ENCODE assay signal across 9 cellular contexts in genomic region chr17:5501725-5502124, GRCh38. TPM values are rescaled to one million over a fixed set of nuclear protein-coding genes. Genes with fewer than 3 reads are reported as not detected.
DNase-seq lines count a peak whose midpoint lies in the region; ATAC-seq and TF ChIP-seq lines count a peak whose summit lies in the region.
"Had no signal": no experiment of that assay in that cellular context is flagged by ENCODE, and none has a peak within 500 bp of the region (broad histone marks: within the 10 kb centered on the region; RNA-seq: fewer than 3 reads in every experiment).

No MANE protein-coding gene starts in this region.

- H3K9ac ChIP-seq in endodermal cell (ENCODE audit: extremely low read depth, low read length, poor library complexity, severe bottlenecking): no peak overlapping the region
- no peak overlapping the region for H3K9ac ChIP-seq in parathyroid adenoma

- no peak for TF ChIP-seq CTCF in endodermal cell (conservative IDR thresholded peaks at IDR 0.05)
- no peak for TF ChIP-seq CTCF in parathyroid adenoma (IDR thresholded peaks at IDR 0.05)
- TF ChIP-seq CTCF in heart left ventricle (IDR thresholded peaks at IDR 0.05): no peak

- no peak for DNase-seq in T-helper 2 cell treated with Interferon-gamma antibody and Interleukin-4, amounts not matched to agents 5 μg/mL and 100 μg/mL, for 36 hours (ENCODE audit: low spot score)
- DNase-seq in T-helper 2 cell: no peak
- no peak for DNase-seq in T-cell
- DNase-seq in endodermal cell: peak; percentile 43
- DNase-seq in heart left ventricle: no peak
- DNase-seq in DMS153 (lab: John Stamatoyannopoulos, UW): no peak

- H3K4me2 ChIP-seq in parathyroid adenoma (ENCODE audit: low read length): no peak overlapping the region

- H3K79me2 ChIP-seq in parathyroid adenoma: no peaks in the 10 kb centered on the region

- H3K4me3 ChIP-seq in endodermal cell (ENCODE audit: low read length) (no peak overlapping the region), parathyroid adenoma (ENCODE audit: low read depth, low read length) (no peak overlapping the region), heart left ventricle (no peak overlapping the region)

- peak overlapping the region; percentile 96 for H2AFZ ChIP-seq in parathyroid adenoma

- POLR2A ChIA-PET in T-cell (lab: Charles Lee): interaction anchor here in 1 of 2 donors (0.7 kb wide), 1 partner anchor 997 kb away, joined by 5 read pairs; no protein-coding TSS in a partner anchor

- H3K27me3 ChIP-seq in endodermal cell (ENCODE audit: control insufficient read depth, insufficient read depth, low read length, poor library complexity, severe bottlenecking): peaks cover 59% of the 10 kb centered on the region
- H3K27me3 ChIP-seq in parathyroid adenoma (ENCODE audit: control insufficient read depth, insufficient read depth, low read length): no peaks in the 10 kb centered on the region
- peaks cover 0 to 9% (median 0%) of the 10 kb centered on the region in 9 donors for H3K27me3 ChIP-seq in heart left ventricle
- H3K27me3 ChIP-seq: testis had no signal

- H3K4me3 Mint-ChIP-seq in T-helper 2 cell treated with Interferon-gamma antibody and Interleukin-4, amounts not matched to agents 5 μg/mL and 100 μg/mL, for 36 hours: peak overlapping the region; percentile 62
- H3K4me3 Mint-ChIP-seq in T-cell (peak overlapping the region; percentile 63 to 93 (median 69)), endodermal cell (peak overlapping the region; percentile 59)

- no peak for TF ChIP-seq POLR2A in heart left ventricle (IDR thresholded peaks at IDR 0.05)

- no peaks in the 10 kb centered on the region for H3K9me3 Mint-ChIP-seq in T-helper 2 cell treated with Interferon-gamma antibody and Interleukin-4, amounts not matched to agents 5 μg/mL and 100 μg/mL, for 36 hours
- H3K9me3 Mint-ChIP-seq in T-cell (no peaks in the 10 kb centered on the region), endodermal cell (no peaks in the 10 kb centered on the region)

- 87 to 93% methylated on average over 5 to 8 of the region's 8 CpGs for WGBS in endodermal cell (ENCODE audit: insufficient coverage in 1 of 2, insufficient read length in 1 of 2), 2 experiments
- WGBS in heart left ventricle, 4 donors: 77 to 89% (median 88%) methylated on average over 8 of the region's 8 CpGs

- CTCF ChIA-PET in T-cell (lab: Charles Lee): interaction anchor here in 1 of 2 donors (1.2 kb wide), 1 partner anchor 9 kb away, joined by 3 read pairs; no protein-coding TSS in a partner anchor

- no peaks in the 10 kb centered on the region for H3K4me1 ChIP-seq in endodermal cell (ENCODE audit: control insufficient read depth, insufficient read depth, low read length)
- peaks cover 6% of the 10 kb centered on the region for H3K4me1 ChIP-seq in parathyroid adenoma
- peaks cover 0 to 17% (median 5%) of the 10 kb centered on the region in 12 donors for H3K4me1 ChIP-seq in heart left ventricle

- peaks cover 6% of the 10 kb centered on the region for H3K4me1 Mint-ChIP-seq in T-helper 2 cell treated with Interferon-gamma antibody and Interleukin-4, amounts not matched to agents 5 μg/mL and 100 μg/mL, for 36 hours (ENCODE audit: low read depth)
- H3K4me1 Mint-ChIP-seq in T-cell (peaks cover 16 to 25% (median 23%) of the 10 kb centered on the region in 3 donors), endodermal cell (peaks cover 2% of the 10 kb centered on the region)

- H3K9me3 ChIP-seq in endodermal cell (ENCODE audit: control insufficient read depth, low read length) (no peaks in the 10 kb centered on the region), parathyroid adenoma (ENCODE audit: control insufficient read depth, low read length) (no peaks in the 10 kb centered on the region), heart left ventricle (no peaks in the 10 kb centered on the region)
- H3K9me3 ChIP-seq: testis had no signal

- H3K36me3 ChIP-seq in endodermal cell (ENCODE audit: control insufficient read depth, insufficient read depth, low read length) (no peaks in the 10 kb centered on the region), parathyroid adenoma (ENCODE audit: control insufficient read depth, insufficient read depth, low read length) (no peaks in the 10 kb centered on the region), heart left ventricle (peaks cover 0 to 23% (median 9%) of the 10 kb centered on the region in 9 donors)

- ATAC-seq in T-cell (replicated peaks in 1 of 4) (no peak), heart left ventricle (no peak), HG02870 (IDR thresholded peaks at IDR 0.05; ENCODE audit: unreplicated experiment) (no peak)

- H3K27ac Mint-ChIP-seq in T-helper 2 cell treated with Interferon-gamma antibody and Interleukin-4, amounts not matched to agents 5 μg/mL and 100 μg/mL, for 36 hours: no peak overlapping the region
- H3K27ac Mint-ChIP-seq in T-cell: peak overlapping the region; percentile 79 to 85
- H3K27ac Mint-ChIP-seq in endodermal cell: no peak overlapping the region

- peak overlapping the region; percentile 58 for H3K27ac ChIP-seq in endodermal cell (ENCODE audit: low read depth, low read length)
- H3K27ac ChIP-seq in parathyroid adenoma: no peak overlapping the region
- H3K27ac ChIP-seq in heart left ventricle: no peak overlapping the region

- H3K36me3 Mint-ChIP-seq in T-helper 2 cell treated with Interferon-gamma antibody and Interleukin-4, amounts not matched to agents 5 μg/mL and 100 μg/mL, for 36 hours (ENCODE audit: low read depth): peaks cover 18% of the 10 kb centered on the region
- H3K36me3 Mint-ChIP-seq in T-cell (peaks cover 15% of the 10 kb centered on the region), endodermal cell (ENCODE audit: low read depth) (no peaks in the 10 kb centered on the region)

- peaks cover 7% of the 10 kb centered on the region for H3K27me3 Mint-ChIP-seq in T-helper 2 cell treated with Interferon-gamma antibody and Interleukin-4, amounts not matched to agents 5 μg/mL and 100 μg/mL, for 36 hours (ENCODE audit: low read depth)
- no peaks in the 10 kb centered on the region for H3K27me3 Mint-ChIP-seq in T-cell
- peaks cover 78% of the 10 kb centered on the region for H3K27me3 Mint-ChIP-seq in endodermal cell (ENCODE audit: insufficient read depth)

- intact Hi-C loops in heart left ventricle (cut with DNase I): no loop called here

RNA-seq across cellular contexts. Expression of gene MIS12, which starts 15.4 kb away (rescaled TPM):
- total RNA-seq in T-cell (10 to 100 TPM; 18.0 to 35.9 (median 33.8) TPM), endodermal cell (10 to 100 TPM; 27.1 to 28.9 TPM), heart left ventricle (10 to 100 TPM in 5 of 9 donors, 1 to 10 TPM in 4; 6.6 to 12.1 (median 11.0) TPM)
- polyA plus RNA-seq in endodermal cell (2013, experiment 1 of 2): 34.3 TPM
- 31.9 TPM for polyA plus RNA-seq in endodermal cell (2013, experiment 2 of 2)
- 10 to 100 TPM in 1 of 2 donors, 1 to 10 TPM in 1; 5.2 to 14.2 TPM for polyA plus RNA-seq in heart left ventricle

RNA-seq across cellular contexts. Expression of gene DERL2, which starts 15.7 kb away (rescaled TPM):
- 10 to 100 TPM; 58.2 to 73.9 (median 64.0) TPM for total RNA-seq in T-cell
- 10 to 100 TPM; 68.0 to 75.1 TPM for total RNA-seq in endodermal cell
- 57.8 TPM for polyA plus RNA-seq in endodermal cell (2013, experiment 1 of 2)
- polyA plus RNA-seq in endodermal cell (2013, experiment 2 of 2): 52.0 TPM
- 10 to 100 TPM; 21.8 to 42.9 (median 29.5) TPM for total RNA-seq in heart left ventricle
- polyA plus RNA-seq in heart left ventricle: 10 to 100 TPM; 36.4 to 48.1 TPM

RNA-seq across cellular contexts. Expression of gene DHX33, which starts 32.9 kb away (rescaled TPM):
- total RNA-seq in T-cell (10 to 100 TPM in 3 of 5 donors, 1 to 10 TPM in 2; 7.5 to 13.6 (median 12.0) TPM), endodermal cell (10 to 100 TPM; 35.0 TPM), heart left ventricle (1 to 10 TPM; 4.7 to 8.6 (median 7.5) TPM)
- polyA plus RNA-seq in endodermal cell (2013, experiment 1 of 2): 21.9 TPM
- 19.7 TPM for polyA plus RNA-seq in endodermal cell (2013, experiment 2 of 2)
- 1 to 10 TPM; 2.1 to 5.6 TPM for polyA plus RNA-seq in heart left ventricle

Comparison
In these comparisons a context has a peak if more than half of its experiments do, and no peak if none do; other contexts are left out.
1. H3K27ac Mint-ChIP-seq: peak in T-cell (2 of 2); none in T-helper 2 cell treated with Interferon-gamma antibody and Interleukin-4, amounts not matched to agents 5 μg/mL and 100 μg/mL, for 36 hours (single experiment) and endodermal cell (single experiment).
2. Peak in every context shown above with its lines, with median percentiles within 50 percentile points of each other: H3K4me3 Mint-ChIP-seq.